31 cellular contexts compared by ENCODE assay signal in the genomic region with DNA sequence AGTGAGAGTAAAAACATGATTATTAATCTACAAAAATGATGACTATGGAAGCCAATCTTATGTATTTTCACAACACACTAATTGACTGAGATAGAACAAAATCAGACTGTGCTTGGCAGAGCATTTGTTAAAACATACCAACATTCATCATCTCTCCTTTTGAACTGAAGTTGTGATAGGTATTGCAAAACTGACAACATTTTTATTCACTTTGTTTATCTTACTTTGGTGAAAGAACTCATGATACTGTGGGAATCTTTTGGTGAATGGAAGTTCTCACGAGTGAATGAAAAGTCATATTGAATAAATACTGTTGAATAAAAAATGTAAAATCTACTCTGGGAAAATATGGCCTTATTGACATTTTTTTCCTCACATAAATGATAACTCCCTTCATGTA.
"Had no signal": no experiment of that assay in that cellular context is flagged by ENCODE, and none has a peak within 500 bp of the region (broad histone marks: within the 10 kb centered on the region; RNA-seq: fewer than 3 reads in every experiment).

No MANE protein-coding gene starts in this region.

- H3K4me1 ChIP-seq: colonic mucosa, esophagus squamous epithelium, gastroesophageal sphincter, heart right ventricle had no signal

- H3K9me3 ChIP-seq: colonic mucosa, esophagus squamous epithelium, gastroesophageal sphincter, heart right ventricle had no signal

- H3K27me3 ChIP-seq: brain microvascular endothelial cell, colonic mucosa, esophagus squamous epithelium, gastroesophageal sphincter, heart right ventricle had no signal

- H3K4me3 Mint-ChIP-seq: activated B cell treated with CpG ODN at 0.5 μM for 24 hours; activated CD4-positive, alpha-beta memory T cell treated with anti-CD3 and anti-CD28 coated beads, Interleukin-2, amount 10 ng/mL, durations not matched to agents 7 days and 5 days; activated CD4-positive, alpha-beta T cell treated with anti-CD3 and anti-CD28 coated beads, Interleukin-2, amount 10 ng/mL, durations not matched to agents 7 days and 5 days; activated naive CD8-positive, alpha-beta T cell; activated naive CD8-positive, alpha-beta T cell treated with anti-CD3 and anti-CD28 coated beads, Interleukin-2, amount 50 U/mL, for 24 hours; activated T-cell treated with anti-CD3 and anti-CD28 coated beads, Interleukin-2, amount 50 U/mL, for 4 hours; activated T-helper 17 cell treated with anti-CD3 and anti-CD28 coated beads, Interleukin-2, amount 50 U/mL, for 72 hours; T-helper 17 cell; T-helper 2 cell treated with Interferon-gamma antibody and Interleukin-4, amounts not matched to agents 5 μg/mL and 100 μg/mL, for 36 hours had no signal

- H3K4me1 Mint-ChIP-seq: activated B cell treated with CpG ODN at 0.5 μM for 24 hours; activated CD4-positive, alpha-beta memory T cell treated with anti-CD3 and anti-CD28 coated beads, Interleukin-2, amount 10 ng/mL, durations not matched to agents 7 days and 5 days; activated CD4-positive, alpha-beta T cell treated with anti-CD3 and anti-CD28 coated beads, Interleukin-2, amount 10 ng/mL, durations not matched to agents 7 days and 5 days; activated naive CD8-positive, alpha-beta T cell treated with anti-CD3 and anti-CD28 coated beads, Interleukin-2, amount 50 U/mL, for 24 hours; activated T-helper 17 cell treated with anti-CD3 and anti-CD28 coated beads, Interleukin-2, amount 50 U/mL, for 72 hours; T-helper 17 cell had no signal

- ATAC-seq: activated naive CD8-positive, alpha-beta T cell treated with anti-CD3 and anti-CD28 coated beads, Interleukin-2, amount 50 U/mL, for 24 hours; activated T-cell treated with anti-CD3 and anti-CD28 coated beads, Interleukin-2, amount 50 U/mL, for 4 hours; activated T-helper 17 cell treated with anti-CD3 and anti-CD28 coated beads, Interleukin-2, amount 50 U/mL, for 72 hours; gastroesophageal sphincter; heart right ventricle; T-helper 17 cell had no signal

- H3K4me3 ChIP-seq: colonic mucosa, esophagus squamous epithelium, gastroesophageal sphincter, heart right ventricle had no signal

- DNase-seq: activated B cell treated with CpG ODN at 0.5 μM for 24 hours; activated CD4-positive, alpha-beta memory T cell treated with anti-CD3 and anti-CD28 coated beads, Interleukin-2, amount 10 ng/mL, durations not matched to agents 7 days and 5 days; activated CD4-positive, alpha-beta T cell treated with anti-CD3 and anti-CD28 coated beads for 4 hours; activated CD4-positive, alpha-beta T cell treated with anti-CD3 and anti-CD28 coated beads, Interleukin-2, amount 10 ng/mL, durations not matched to agents 7 days and 5 days; activated CD4-positive, alpha-beta T cell treated with anti-CD3 and anti-CD28 coated beads, Interleukin-2, amount 50 U/mL, for 4 hours; activated CD4-positive, CD25-positive, alpha-beta regulatory T cell treated with anti-CD3 and anti-CD28 coated beads, Interleukin-2, amount 50 U/mL, for 72 hours; activated effector memory CD4-positive, alpha-beta T cell treated with Interleukin-2 at 50 U/mL for 16 hours; activated gamma-delta T cell treated with Interleukin-2 at 50 U/mL for 16 hours; activated naive CD4-positive, alpha-beta T cell treated with anti-CD3 and anti-CD28 coated beads, Interleukin-2, amount 50 U/mL, for 16 hours; activated naive CD4-positive, alpha-beta T cell treated with Interleukin-2 at 50 U/mL for 16 hours; activated naive CD8-positive, alpha-beta T cell treated with anti-CD3 and anti-CD28 coated beads, Interleukin-2, amount 50 U/mL, for 24 hours; activated T-cell treated with anti-CD3 and anti-CD28 coated beads, Interleukin-2, amount 50 U/mL, for 4 hours; amniotic stem cell; anterior cingulate cortex; brain microvascular endothelial cell; caudate nucleus; colonic mucosa; effector CD8-positive, alpha-beta T cell; esophagus squamous epithelium; foreskin melanocyte; heart right ventricle; SW 1271; T-helper 1 cell; T-helper 17 cell; T1000; WERI-Rb-1 had no signal

- H3K27me3 Mint-ChIP-seq: activated B cell treated with CpG ODN at 0.5 μM for 24 hours; activated CD4-positive, alpha-beta memory T cell treated with anti-CD3 and anti-CD28 coated beads, Interleukin-2, amount 10 ng/mL, durations not matched to agents 7 days and 5 days; activated CD4-positive, alpha-beta T cell treated with anti-CD3 and anti-CD28 coated beads, Interleukin-2, amount 10 ng/mL, durations not matched to agents 7 days and 5 days; activated naive CD8-positive, alpha-beta T cell; activated naive CD8-positive, alpha-beta T cell treated with anti-CD3 and anti-CD28 coated beads, Interleukin-2, amount 50 U/mL, for 24 hours; activated T-helper 17 cell treated with anti-CD3 and anti-CD28 coated beads, Interleukin-2, amount 50 U/mL, for 72 hours; T-helper 17 cell had no signal

- H3K27ac ChIP-seq: brain microvascular endothelial cell, colonic mucosa, epithelial cell of prostate, esophagus squamous epithelium, gastroesophageal sphincter, heart right ventricle, WERI-Rb-1 had no signal

- H3K27ac Mint-ChIP-seq: activated B cell treated with CpG ODN at 0.5 μM for 24 hours; activated CD4-positive, alpha-beta memory T cell treated with anti-CD3 and anti-CD28 coated beads, Interleukin-2, amount 10 ng/mL, durations not matched to agents 7 days and 5 days; activated CD4-positive, alpha-beta T cell treated with anti-CD3 and anti-CD28 coated beads, Interleukin-2, amount 10 ng/mL, durations not matched to agents 7 days and 5 days; activated naive CD8-positive, alpha-beta T cell; activated naive CD8-positive, alpha-beta T cell treated with anti-CD3 and anti-CD28 coated beads, Interleukin-2, amount 50 U/mL, for 24 hours; activated T-helper 17 cell treated with anti-CD3 and anti-CD28 coated beads, Interleukin-2, amount 50 U/mL, for 72 hours; T-helper 17 cell; T-helper 2 cell treated with Interferon-gamma antibody and Interleukin-4, amounts not matched to agents 5 μg/mL and 100 μg/mL, for 36 hours had no signal

- H3K36me3 ChIP-seq: brain microvascular endothelial cell, colonic mucosa, esophagus squamous epithelium, gastroesophageal sphincter, heart right ventricle, WERI-Rb-1 had no signal

- H3K36me3 Mint-ChIP-seq: activated naive CD8-positive, alpha-beta T cell had no signal
